ENCODE assay signal across 1 cellular context in genomic region chr21:46112731-46113215, GRCh38.
TF ChIP-seq lines count a peak whose summit lies in the region.

No MANE protein-coding gene starts in this region.

TF ChIP-seq in IMR-90, 13 proteins besides CTCF, POLR2A, EP300 and RAD21:
- TF ChIP-seq MXI1 (IDR thresholded peaks at IDR 0.05; ENCODE audit: borderline replicate concordance, low read depth, low read length) = no peak
- TF ChIP-seq RCOR1 (IDR thresholded peaks at IDR 0.05; ENCODE audit: insufficient replicate concordance, low read length) = no peak
